In the genomic region with DNA sequence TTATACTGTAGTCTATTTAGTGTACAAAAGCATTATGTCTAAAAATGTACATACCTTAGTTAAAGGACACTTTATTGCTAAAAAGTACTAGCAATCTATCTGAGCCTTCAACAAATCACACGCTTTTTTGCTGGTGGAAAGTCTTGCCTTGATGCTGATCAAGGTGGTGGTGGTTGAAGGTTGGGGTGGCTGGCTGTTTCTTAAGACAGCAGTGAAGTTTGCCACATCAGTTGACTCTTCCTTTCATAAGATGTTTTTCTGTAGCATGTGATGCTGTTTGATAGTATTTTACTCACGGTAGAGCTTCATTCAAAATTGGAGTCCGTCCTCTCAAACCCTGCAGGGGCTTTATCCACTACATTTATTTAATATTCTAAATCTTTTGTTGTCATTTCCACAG, we compare ENCODE assay signal across 24 cellular contexts. TPM values are rescaled to one million over a fixed set of nuclear protein-coding genes. Genes with fewer than 3 reads are reported as not detected.
"Had no signal": no experiment of that assay in that cellular context is flagged by ENCODE, and none has a peak within 500 bp of the region (broad histone marks: within the 10 kb centered on the region; RNA-seq: fewer than 3 reads in every experiment).

No MANE protein-coding gene starts in this region.

- H3K9me3 ChIP-seq: mucosa of descending colon, pancreas, testis, upper lobe of right lung, vagina had no signal

- H3K36me3 ChIP-seq: heart left ventricle, pancreas, tibial nerve, upper lobe of right lung, vagina had no signal

- H3K27ac Mint-ChIP-seq: nephron; progenitor cell of endocrine pancreas; stimulated activated naive B cell treated with anti-CD40 and anti-IgM and Interleukin-4, amounts not matched to agents 10 μg/mL and 1 μg/mL and 100 μg/mL, for 72 hours; stimulated activated naive CD8-positive, alpha-beta T cell treated with anti-CD3 and anti-CD28 coated beads, Interleukin-15, amount 100 ng/mL, for 72 hours had no signal

- DNase-seq: effector memory CD4-positive, alpha-beta T cell; heart left ventricle; hypothalamus; islet precursor cell; mammary epithelial cell; mucosa of descending colon; occipital lobe; pancreas; small intestine; stimulated activated CD4-positive, alpha-beta T cell treated with anti-CD3 and anti-CD28 coated beads, Interleukin-12 subunit alpha, Interleukin-12 subunit beta, amount 100 ng/mL, for 4 hours; stimulated activated CD4-positive, alpha-beta T cell treated with anti-CD3 and anti-CD28 coated beads, Interleukin-2, amount 100 ng/mL, for 48 hours; stimulated activated naive B cell treated with anti-CD40 and anti-IgM and Interleukin-4, amounts not matched to agents 10 μg/mL and 1 μg/mL and 100 μg/mL, for 72 hours; stimulated activated naive CD8-positive, alpha-beta T cell treated with anti-CD3 and anti-CD28 coated beads, Interleukin-15, amount 100 ng/mL, for 72 hours; testis; upper lobe of right lung had no signal

- H3K27me3 Mint-ChIP-seq: progenitor cell of endocrine pancreas; stimulated activated naive B cell treated with anti-CD40 and anti-IgM and Interleukin-4, amounts not matched to agents 10 μg/mL and 1 μg/mL and 100 μg/mL, for 72 hours; stimulated activated naive CD8-positive, alpha-beta T cell treated with anti-CD3 and anti-CD28 coated beads, Interleukin-15, amount 100 ng/mL, for 72 hours had no signal

- ATAC-seq: esophagus mucosa; heart left ventricle; left lobe of liver; mucosa of descending colon; pancreas; right cardiac atrium; stimulated activated naive B cell treated with anti-CD40 and anti-IgM and Interleukin-4, amounts not matched to agents 10 μg/mL and 1 μg/mL and 100 μg/mL, for 72 hours; stimulated activated naive CD8-positive, alpha-beta T cell treated with anti-CD3 and anti-CD28 coated beads, Interleukin-15, amount 100 ng/mL, for 72 hours; upper lobe of right lung had no signal

- H3K27ac ChIP-seq: heart left ventricle, pancreas, testis, tibial nerve, upper lobe of right lung, vagina had no signal

- H3K4me1 ChIP-seq: pancreas, testis, tibial nerve, upper lobe of right lung, vagina had no signal

- H3K4me3 Mint-ChIP-seq: nephron; stimulated activated naive B cell treated with anti-CD40 and anti-IgM and Interleukin-4, amounts not matched to agents 10 μg/mL and 1 μg/mL and 100 μg/mL, for 72 hours; stimulated activated naive CD8-positive, alpha-beta T cell treated with anti-CD3 and anti-CD28 coated beads, Interleukin-15, amount 100 ng/mL, for 72 hours had no signal

- H3K4me3 ChIP-seq: heart left ventricle, mucosa of descending colon, pancreas, testis, tibial nerve, upper lobe of right lung, vagina had no signal

- H3K27me3 ChIP-seq: pancreas, testis, vagina had no signal

RNA-seq across cellular contexts. Expression of a gene that starts 8.6 kb away (rescaled TPM):
- total RNA-seq: fibroblast of lung, glomerular endothelial cell, mammary epithelial cell, occipital lobe had no signal
- polyA plus RNA-seq: fibroblast of lung, mammary epithelial cell had no signal
